Comparison of ENCODE assay signal across 16 cellular contexts in genomic region chr3:86973440-86973839, GRCh38. TPM values are rescaled to one million over a fixed set of nuclear protein-coding genes. Genes with fewer than 3 reads are reported as not detected.
DNase-seq lines count a peak whose midpoint lies in the region; ATAC-seq, FAIRE-seq and TF ChIP-seq lines count a peak whose summit lies in the region.
"Had no signal": no experiment of that assay in that cellular context is flagged by ENCODE, and none has a peak within 500 bp of the region (broad histone marks: within the 10 kb centered on the region; RNA-seq: fewer than 3 reads in every experiment).

No MANE protein-coding gene starts in this region.

- H4K20me1 ChIP-seq in astrocyte (ENCODE audit: insufficient read depth, low read length) = peaks cover 24% of the 10 kb centered on the region

- POLR2A ChIA-PET in HEK293 (lab: Yijun Ruan, JAX) = interaction anchor here (1.2 kb wide), 1 partner anchor 16 kb away, joined by 3 read pairs; no protein-coding TSS in a partner anchor

- H3K9ac ChIP-seq in astrocyte (ENCODE audit: low read length) = peak overlapping the region; percentile 34
- H3K9ac ChIP-seq: parathyroid adenoma had no signal

- H2AFZ ChIP-seq in astrocyte (ENCODE audit: low read depth, low read length) = no peak overlapping the region
- H2AFZ ChIP-seq: parathyroid adenoma had no signal

- CTCF ChIA-PET in HEK293 (lab: Yijun Ruan, JAX) = interaction anchor here (0.7 kb wide), 1 partner anchor 107 kb away, joined by 4 read pairs; no protein-coding TSS in a partner anchor

- H3K4me1 ChIP-seq in HEK293 (ENCODE audit: control insufficient read depth, insufficient read depth, low read length) = no peaks in the 10 kb centered on the region
- H3K4me1 ChIP-seq in astrocyte (ENCODE audit: insufficient read depth, low read length) = peaks cover 18% of the 10 kb centered on the region
- H3K4me1 ChIP-seq in esophagus muscularis mucosa = peaks cover 0 to 5% (median 0%) of the 10 kb centered on the region in 4 donors
- H3K4me1 ChIP-seq: parathyroid adenoma had no signal

- intact Hi-C loops in esophagus muscularis mucosa (cut with DNase I) = no loop called here
- intact Hi-C loops in left colon (cut with DNase I, micrococcal nuclease) = no loop called here

- H3K4me1 Mint-ChIP-seq in astrocyte (ENCODE audit: low read depth, unreplicated experiment) = peaks cover 20% of the 10 kb centered on the region
- H3K4me1 Mint-ChIP-seq: activated CD4-positive, alpha-beta T cell treated with anti-CD3 and anti-CD28 coated beads, Interleukin-2, amount 10 ng/mL, durations not matched to agents 24 days and 14 days; memory B cell had no signal

- H3K4me3 ChIP-seq in HEK293 (ENCODE audit: low read depth, low read length) (no peak overlapping the region), astrocyte (ENCODE audit: insufficient read depth, low read depth, low read length) (no peak overlapping the region), esophagus muscularis mucosa (no peak overlapping the region)
- H3K4me3 ChIP-seq: stomach had no signal

- no peaks in the 10 kb centered on the region for H3K27me3 Mint-ChIP-seq in astrocyte (ENCODE audit: low read depth, unreplicated experiment)
- H3K27me3 Mint-ChIP-seq: activated CD4-positive, alpha-beta T cell treated with anti-CD3 and anti-CD28 coated beads, Interleukin-2, amount 10 ng/mL, durations not matched to agents 24 days and 14 days; memory B cell had no signal

- H3K36me3 Mint-ChIP-seq in astrocyte (ENCODE audit: low read depth, unreplicated experiment) = peaks cover 23% of the 10 kb centered on the region
- H3K36me3 Mint-ChIP-seq: memory B cell had no signal

- DNase-seq in astrocyte (ENCODE audit: low read depth) (peak; percentile 89), glomerular visceral epithelial cell (ENCODE audit: extremely low spot score) (peak; percentile 32), stromal cell of bone marrow (ENCODE audit: low read depth) (peak; percentile 94), HK-2 (ENCODE audit: unreplicated experiment) (no peak), esophagus muscularis mucosa (ENCODE audit: extremely low spot score) (no peak), kidney glomerular epithelial cell (lab: John Stamatoyannopoulos, UW) (no peak), left colon (no peak)
- DNase-seq: activated CD4-positive, alpha-beta T cell treated with anti-CD3 and anti-CD28 coated beads, Interleukin-2, amount 10 ng/mL, durations not matched to agents 24 days and 14 days; activated effector memory CD4-positive, alpha-beta T cell treated with anti-CD3 and anti-CD28 coated beads, Interleukin-2, amount 50 U/mL, for 16 hours; Caco-2; NCI-H187 treated with DMSO at 0.1 percent for 48 hours; stomach had no signal

- peak overlapping the region; percentile 75 for H3K27ac Mint-ChIP-seq in astrocyte (ENCODE audit: unreplicated experiment)
- H3K27ac Mint-ChIP-seq: activated CD4-positive, alpha-beta T cell treated with anti-CD3 and anti-CD28 coated beads, Interleukin-2, amount 10 ng/mL, durations not matched to agents 24 days and 14 days; dendritic cell treated with granulocyte-macrophage colony-stimulating factor and Interleukin-4, amounts not matched to agents 40 ng/mL and 50 ng/mL, for 4 days; memory B cell had no signal

- H3K9me3 ChIP-seq in HEK293 (ENCODE audit: control insufficient read depth, insufficient read depth, low read depth, low read length) = no peaks in the 10 kb centered on the region
- H3K9me3 ChIP-seq in astrocyte (ENCODE audit: insufficient read depth, low read depth, low read length) = no peaks in the 10 kb centered on the region
- no peaks in the 10 kb centered on the region for H3K9me3 ChIP-seq in esophagus muscularis mucosa
- H3K9me3 ChIP-seq: Caco-2, stomach had no signal

- no peaks in the 10 kb centered on the region for H3K36me3 ChIP-seq in HEK293 (ENCODE audit: control insufficient read depth in 2 of 2, insufficient read depth in 1 of 2, low read length in 2 of 2)
- H3K36me3 ChIP-seq in astrocyte (ENCODE audit: insufficient read depth, low read length) = peaks cover 48% of the 10 kb centered on the region
- peaks cover 0 to 5% (median 2%) of the 10 kb centered on the region in 4 donors for H3K36me3 ChIP-seq in esophagus muscularis mucosa

- TF ChIP-seq CTCF in HEK293 (tag by site-specific recombination; IDR thresholded peaks at IDR 0.05) (no peak), astrocyte (IDR thresholded peaks at IDR 0.05; ENCODE audit: insufficient read depth, low read depth, low read length) (no peak), esophagus muscularis mucosa (IDR thresholded peaks at IDR 0.05) (no peak)

- H3K27ac ChIP-seq in HEK293 (ENCODE audit: extremely low read depth, low read depth, low read length) = no peak overlapping the region
- peak overlapping the region; percentile 65 for H3K27ac ChIP-seq in astrocyte (ENCODE audit: low read depth, low read length)
- H3K27ac ChIP-seq in esophagus muscularis mucosa (replicated peaks in 1 of 4) = no peak overlapping the region
- H3K27ac ChIP-seq: parathyroid adenoma, stomach had no signal

- peak; percentile 82 for FAIRE-seq in astrocyte (lab: Jason Lieb, UNC)

- WGBS in esophagus muscularis mucosa = 80% methylated on average over 3 of the region's 3 CpGs

- peak overlapping the region; percentile 51 for H3K4me2 ChIP-seq in astrocyte (ENCODE audit: low read length)

- ATAC-seq in left colon = no peak

- no peak for TF ChIP-seq POLR2A in esophagus muscularis mucosa (IDR thresholded peaks at IDR 0.05; ENCODE audit: low read depth)

- TF ChIP-seq EP300 in esophagus muscularis mucosa (IDR thresholded peaks at IDR 0.05) = no peak

- H3K9me3 Mint-ChIP-seq in astrocyte (ENCODE audit: unreplicated experiment) = no peaks in the 10 kb centered on the region
- H3K9me3 Mint-ChIP-seq: activated CD4-positive, alpha-beta T cell treated with anti-CD3 and anti-CD28 coated beads, Interleukin-2, amount 10 ng/mL, durations not matched to agents 24 days and 14 days; dendritic cell treated with granulocyte-macrophage colony-stimulating factor and Interleukin-4, amounts not matched to agents 40 ng/mL and 50 ng/mL, for 4 days had no signal

- H3K79me2 ChIP-seq in astrocyte (ENCODE audit: insufficient read depth, low read length) = peaks cover 92% of the 10 kb centered on the region
- H3K79me2 ChIP-seq: parathyroid adenoma had no signal

- no peak overlapping the region for H3K4me3 Mint-ChIP-seq in astrocyte (ENCODE audit: unreplicated experiment)
- H3K4me3 Mint-ChIP-seq: activated CD4-positive, alpha-beta T cell treated with anti-CD3 and anti-CD28 coated beads, Interleukin-2, amount 10 ng/mL, durations not matched to agents 24 days and 14 days; dendritic cell treated with granulocyte-macrophage colony-stimulating factor and Interleukin-4, amounts not matched to agents 40 ng/mL and 50 ng/mL, for 4 days; memory B cell had no signal

- no peaks in the 10 kb centered on the region for H3K27me3 ChIP-seq in astrocyte (ENCODE audit: insufficient read depth, low read length)
- no peaks in the 10 kb centered on the region for H3K27me3 ChIP-seq in esophagus muscularis mucosa
- H3K27me3 ChIP-seq: stomach had no signal

TF ChIP-seq in HEK293, 187 proteins besides CTCF, POLR2A, EP300 and RAD21 (continues in another document):
- TF ChIP-seq, protein P1, sequence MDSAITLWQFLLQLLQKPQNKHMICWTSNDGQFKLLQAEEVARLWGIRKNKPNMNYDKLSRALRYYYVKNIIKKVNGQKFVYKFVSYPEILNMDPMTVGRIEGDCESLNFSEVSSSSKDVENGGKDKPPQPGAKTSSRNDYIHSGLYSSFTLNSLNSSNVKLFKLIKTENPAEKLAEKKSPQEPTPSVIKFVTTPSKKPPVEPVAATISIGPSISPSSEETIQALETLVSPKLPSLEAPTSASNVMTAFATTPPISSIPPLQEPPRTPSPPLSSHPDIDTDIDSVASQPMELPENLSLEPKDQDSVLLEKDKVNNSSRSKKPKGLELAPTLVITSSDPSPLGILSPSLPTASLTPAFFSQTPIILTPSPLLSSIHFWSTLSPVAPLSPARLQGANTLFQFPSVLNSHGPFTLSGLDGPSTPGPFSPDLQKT (IDR thresholded peaks at IDR 0.05; ENCODE audit: borderline replicate concordance, low read depth, low read length) = no peak
- TF ChIP-seq OSR2 (tag by site-specific recombination; IDR thresholded peaks at IDR 0.05) = no peak
- TF ChIP-seq HOXD13 (CRISPR knock-in tag; IDR thresholded peaks at IDR 0.05; ENCODE audit: borderline replicate concordance) = no peak
- TF ChIP-seq ZSCAN16 (tag by site-specific recombination; IDR thresholded peaks at IDR 0.05) = no peak
- no peak for TF ChIP-seq ZNF624 (tag by site-specific recombination; IDR thresholded peaks at IDR 0.05)
- TF ChIP-seq ZNF37A (tag by site-specific recombination; IDR thresholded peaks at IDR 0.05) = no peak
- no peak for TF ChIP-seq ZNF157 (tag by site-specific recombination; IDR thresholded peaks at IDR 0.05)
- TF ChIP-seq ZNF426 (tag by site-specific recombination; IDR thresholded peaks at IDR 0.05) = no peak
- TF ChIP-seq, protein P2, sequence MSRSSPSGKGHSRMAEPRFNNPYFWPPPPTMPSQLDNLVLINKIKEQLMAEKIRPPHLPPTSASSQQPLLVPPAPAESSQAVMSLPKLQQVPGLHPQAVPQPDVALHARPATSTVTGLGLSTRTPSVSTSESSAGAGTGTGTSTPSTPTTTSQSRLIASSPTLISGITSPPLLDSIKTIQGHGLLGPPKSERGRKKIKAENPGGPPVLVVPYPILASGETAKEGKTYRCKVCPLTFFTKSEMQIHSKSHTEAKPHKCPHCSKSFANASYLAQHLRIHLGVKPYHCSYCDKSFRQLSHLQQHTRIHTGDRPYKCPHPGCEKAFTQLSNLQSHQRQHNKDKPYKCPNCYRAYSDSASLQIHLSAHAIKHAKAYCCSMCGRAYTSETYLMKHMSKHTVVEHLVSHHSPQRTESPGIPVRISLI (tag by site-specific recombination; IDR thresholded peaks at IDR 0.05) = peak; percentile 21; the same call in 1 of the 2 replicates
- TF ChIP-seq ZNF404 (tag by site-specific recombination; IDR thresholded peaks at IDR 0.05) = no peak
- TF ChIP-seq PRDM1 (tag by site-specific recombination; IDR thresholded peaks at IDR 0.05) = peak; percentile 62; the same call in 1 of the 2 replicates
- TF ChIP-seq ZNF10 (tag by site-specific recombination; IDR thresholded peaks at IDR 0.05) = no peak
- TF ChIP-seq ZFP69B (tag by site-specific recombination; IDR thresholded peaks at IDR 0.05) = no peak
- TF ChIP-seq ZNF133 (tag by site-specific recombination; IDR thresholded peaks at IDR 0.05) = no peak
- no peak for TF ChIP-seq HOXA7 (CRISPR knock-in tag; IDR thresholded peaks at IDR 0.05; ENCODE audit: borderline replicate concordance)
- TF ChIP-seq ZNF16 (tag by site-specific recombination; IDR thresholded peaks at IDR 0.05; ENCODE audit: low read depth) = no peak
- no peak for TF ChIP-seq ZNF223 (tag by site-specific recombination; IDR thresholded peaks at IDR 0.05)
- TF ChIP-seq ZNF324 (tag by site-specific recombination; IDR thresholded peaks at IDR 0.05) = no peak

RNA-seq across cellular contexts. Expression of gene VGLL3, which starts 17.5 kb away (rescaled TPM):
- total RNA-seq in astrocyte (53.8 and 63.7 TPM in 2 replicates), esophagus muscularis mucosa (10 to 100 TPM; 23.7 to 45.6 (median 30.5) TPM), left colon (1 to 10 TPM; 1.2 to 5.1 TPM)
- total RNA-seq: activated CD4-positive, alpha-beta T cell treated with anti-CD3 and anti-CD28 coated beads, Interleukin-2, amount 10 ng/mL, durations not matched to agents 24 days and 14 days had no signal

Comparison
In these comparisons a context has a peak if more than half of its experiments do, and no peak if none do; other contexts are left out.
1. DNase-seq: peak in astrocyte (single experiment), glomerular visceral epithelial cell (single experiment) and stromal cell of bone marrow (single experiment); none in HK-2 (single experiment), esophagus muscularis mucosa (single experiment), kidney glomerular epithelial cell (single experiment) and left colon (0 of 2).